ENCODE assay signal across 8 cellular contexts in genomic region chr12:4562034-4562657, GRCh38. TPM values are rescaled to one million over a fixed set of nuclear protein-coding genes. Genes with fewer than 3 reads are reported as not detected.
DNase-seq lines count a peak whose midpoint lies in the region; ATAC-seq, FAIRE-seq and TF ChIP-seq lines count a peak whose summit lies in the region.

DYRK4 (plus strand) TSS chr12:4562208; CDS start chr12:4562246, 38 bp downstream.

- DNase-seq in DMS153 (lab: John Stamatoyannopoulos, UW) (peak; percentile 50), NCI-H146 (lab: John Stamatoyannopoulos, UW) (peak; percentile 92), GM12878 (ENCODE audit: low read depth, low spot score) (no peak), hippocampal formation (lab: John Stamatoyannopoulos, UW) (peak; percentile 4 to 56), posterior cingulate gyrus (peak; percentile 21 to 94 (median 68)), NCI-H2196 treated with DMSO at 0.1 percent for 48 hours (lab: John Stamatoyannopoulos, UW; ENCODE audit: unreplicated experiment) (no peak)

- no peak for TF ChIP-seq EP300 in GM12878 (IDR thresholded peaks at IDR 0.05; ENCODE audit: borderline replicate concordance in 1 of 2, control insufficient read depth in 1 of 2, low read depth in 2 of 2, low read length in 2 of 2)

- SMC1A ChIA-PET in GM12878 (lab: Charles Lee; ENCODE audit: uncharacterized antibody, unreplicated experiment) = no interaction called here

- BruUV-seq in GM12878 (replicated peaks; lab: Mats Ljungman, UMichigan) = no TSS peak

- H4K20me1 ChIP-seq in GM12878 (ENCODE audit: control insufficient read depth, insufficient read depth) = no peaks in the 10 kb centered on the region

- CTCF ChIA-PET in GM12878 (lab: Yijun Ruan, JAX) = interaction anchor here (0.6 to 0.7 kb wide), 2 partner anchors 21 to 607 kb away, joined by 3 read pairs; no protein-coding TSS in a partner anchor

- no peak within 1 kb of the TSS for H3K27ac ChIP-seq in GM12878 (ENCODE audit: control insufficient read depth, insufficient read depth)

- RAD21 ChIA-PET in GM12878 (lab: Charles Lee; ENCODE audit: unreplicated experiment) = no interaction called here

- intact Hi-C loops in GM12878 (cut with micrococcal nuclease; ENCODE audit: unreplicated experiment) = no loop called here
- intact Hi-C loops in posterior cingulate gyrus (cut with DNase I) = no loop called here

- no peak for TF ChIP-seq POLR2A in GM12878 (IDR thresholded peaks at IDR 0.05; ENCODE audit: low read depth, low read length)

- POLR2A ChIA-PET in GM12878 (lab: Charles Lee) = interaction anchor here (1.0 kb wide), 1 partner anchor 86 kb away, joined by 3 read pairs; the partner anchor contains the start of gene AKAP3

- H3K9me3 ChIP-seq in GM12878 (replicated peaks; ENCODE audit: control insufficient read depth, insufficient read depth, low read length) = no peaks in the 10 kb centered on the region

- in situ Hi-C loops in GM12878 (cut with MboI) = no loop called here

- no peak for TF ChIP-seq RAD21 in GM12878 (IDR thresholded peaks at IDR 0.05; ENCODE audit: insufficient read depth, low read depth, low read length)

- H3K79me2 ChIP-seq in GM12878 (ENCODE audit: control insufficient read depth, insufficient read depth, low read length) = no peaks in the 10 kb centered on the region

- H2AFZ ChIP-seq in GM12878 (ENCODE audit: control insufficient read depth, low read depth, low read length) = no peak within 1 kb of the TSS

- no peak within 1 kb of the TSS for H3K4me3 ChIP-seq in GM12878

- TF ChIP-seq CTCF in GM12878 (IDR thresholded peaks at IDR 0.05 in 2 of 3, conservative IDR thresholded peaks at IDR 0.05 in 1 of 3; ENCODE audit: control insufficient read depth in 2 of 3, extremely low read depth in 1 of 3, insufficient read depth in 1 of 3, low read depth in 3 of 3, low read length in 3 of 3) = no peak

- FAIRE-seq in GM12878 (lab: Jason Lieb, UNC) = no peak

- H3K9ac ChIP-seq in GM12878 (ENCODE audit: control insufficient read depth, insufficient read depth, low read length) = no peak within 1 kb of the TSS

- WGBS in GM12878 (ENCODE audit: insufficient coverage, insufficient replicate concordance, low lambda C conversion rate, missing lambda C conversion rate) = 93% methylated on average over 42 of the region's 44 CpGs

- H3K4me1 ChIP-seq in GM12878 (ENCODE audit: control insufficient read depth, insufficient read depth, low read length) = peaks cover 18% of the 10 kb centered on the region

- no peaks in the 10 kb centered on the region for H3K27me3 ChIP-seq in GM12878 (replicated peaks in 1 of 2; ENCODE audit: control insufficient read depth in 2 of 2, insufficient read depth in 2 of 2, low read length in 1 of 2)

- peaks cover 0 to 12% of the 10 kb centered on the region in 2 experiments; a peak in 3 of 4 replicates for H3K36me3 ChIP-seq in GM12878 (ENCODE audit: control insufficient read depth in 2 of 2, insufficient read depth in 2 of 2, low read length in 1 of 2)

- no peak within 1 kb of the TSS for H3K4me2 ChIP-seq in GM12878 (ENCODE audit: control insufficient read depth, insufficient read depth)

- ATAC-seq in GM12878 (no peak), GM18502 (IDR thresholded peaks at IDR 0.05; ENCODE audit: poor library complexity, unreplicated experiment) (no peak), GM21737 (IDR thresholded peaks at IDR 0.05; ENCODE audit: unreplicated experiment) (no peak)

TF ChIP-seq in GM12878, 131 proteins besides CTCF, POLR2A, EP300 and RAD21:
- TF ChIP-seq TCF12 (IDR thresholded peaks at IDR 0.05; ENCODE audit: low read depth, low read length) (no peak), CHD1 (IDR thresholded peaks at IDR 0.05; ENCODE audit: low read depth, low read length) (no peak), ATF3 (IDR thresholded peaks at IDR 0.05; ENCODE audit: borderline replicate concordance, extremely low read depth, low read depth, low read length) (no peak), RFX5 (IDR thresholded peaks at IDR 0.05; ENCODE audit: low read depth, low read length) (no peak), ZNF384 (IDR thresholded peaks at IDR 0.05; ENCODE audit: borderline replicate concordance, low read depth, low read length) (no peak), RUNX3 (IDR thresholded peaks at IDR 0.05; ENCODE audit: low read length) (no peak)

RNA-seq across cellular contexts. Expression of gene DYRK4, which starts in this region (rescaled TPM):
- 15.5 and 26.3 TPM in 2 replicates for total RNA-seq in GM12878 (2013; cell fraction: nucleolus; rRNA removed)
- total RNA-seq in GM12878 (2014; rRNA removed) (47.5 and 53.9 TPM in 2 replicates), GM12878 (2014; rRNA removed; fragmentation: Illumina TruSeq; extraction: Trizol) (43.7 and 44.1 TPM in 2 replicates), GM12878 (2021) (29.9 and 30.8 TPM in 2 replicates)
- 25.1 TPM for polyA plus RNA-seq in GM12878 (2011; ENCODE audit: low read depth)
- polyA plus RNA-seq in GM12878 (2011; rRNA removed) (52.1 and 54.9 TPM in 2 replicates), GM12878 (2014; fragmentation: Illumina TruSeq; extraction: Trizol) (39.5 and 52.7 TPM in 2 replicates), GM12878 (2014; fragmentation: Nextera tagmentation; extraction: Ambion mirVana) (10 to 100 TPM; 61.4 to 66.7 TPM), GM12878 (2014; rRNA removed) (46.1 and 56.1 TPM in 2 replicates), GM12878 (2016; fragmentation: Nextera tagmentation; extraction: Ambion mirVana) (10 to 100 TPM; 41.4 to 43.0 TPM)
- polyA plus RNA-seq in GM12878 (2011; cell fraction: cytosol; rRNA removed) = 35.2 and 38.3 TPM in 2 replicates
- 54.4 and 89.0 TPM in 2 replicates for polyA plus RNA-seq in GM12878 (2011; cell fraction: nucleus; rRNA removed)
- 27.4 and 36.1 TPM in 2 replicates for polyA plus RNA-seq in GM12878 (2012)
- 23.3 and 24.0 TPM in 2 replicates for polyA minus RNA-seq in GM12878 (2011; rRNA and poly(A)+ RNA removed)
- polyA minus RNA-seq in GM12878 (2011; cell fraction: cytosol; rRNA and poly(A)+ RNA removed) = 6.0 and 10.4 TPM in 2 replicates
- polyA minus RNA-seq in GM12878 (2011; cell fraction: nucleus; rRNA and poly(A)+ RNA removed) = 21.6 and 21.9 TPM in 2 replicates

Comparison
In these comparisons a context has a peak if more than half of its experiments do, and no peak if none do; other contexts are left out.
1. DNase-seq: peak in DMS153 (single experiment), NCI-H146 (single experiment), hippocampal formation (2 of 2) and posterior cingulate gyrus (10 of 10); none in GM12878 (single experiment) and NCI-H2196 treated with DMSO at 0.1 percent for 48 hours (single experiment).